ENCODE assay signal across 13 cellular contexts in the genomic region with DNA sequence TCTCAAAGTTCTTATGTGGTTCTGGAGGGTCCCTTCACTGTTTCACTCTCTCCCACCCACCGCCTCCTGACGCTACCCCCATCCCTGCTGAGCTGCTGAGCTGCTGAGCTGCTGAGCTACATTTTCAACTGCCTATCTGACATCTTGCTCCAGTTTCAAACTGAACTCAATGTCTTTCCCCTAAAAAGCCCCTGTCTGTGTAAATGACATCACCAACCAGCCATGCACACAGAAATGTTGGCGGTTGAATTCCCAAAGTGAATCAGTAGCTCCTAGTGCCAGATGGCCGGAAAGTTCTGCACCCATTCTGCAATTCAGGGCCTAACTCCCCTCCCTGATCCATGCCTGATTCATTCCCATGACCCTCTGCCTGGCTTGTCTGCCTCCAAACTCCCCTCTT.
DNase-seq lines count a peak whose midpoint lies in the region; ATAC-seq, FAIRE-seq and TF ChIP-seq lines count a peak whose summit lies in the region.
"Had no signal": no experiment of that assay in that cellular context is flagged by ENCODE, and none has a peak within 500 bp of the region (broad histone marks: within the 10 kb centered on the region; RNA-seq: fewer than 3 reads in every experiment).

No MANE protein-coding gene starts in this region.

- H3K27me3 ChIP-seq in ascending aorta, result no peaks in the 10 kb centered on the region

- H3K27ac ChIP-seq in ascending aorta, result no peak overlapping the region
- H3K27ac ChIP-seq: HL-60 had no signal

- TF ChIP-seq CTCF in ascending aorta (IDR thresholded peaks at IDR 0.05), result no peak

- peak; percentile 55 for ATAC-seq in GM18498 (IDR thresholded peaks at IDR 0.05; ENCODE audit: unreplicated experiment)
- ATAC-seq in HG02588 (IDR thresholded peaks at IDR 0.05; ENCODE audit: unreplicated experiment), result peak; percentile 58
- ATAC-seq in HG02981 (IDR thresholded peaks at IDR 0.05; ENCODE audit: unreplicated experiment), result no peak
- ATAC-seq: PC-3 had no signal

- no peaks in the 10 kb centered on the region for H3K9me3 ChIP-seq in ascending aorta

- no peaks in the 10 kb centered on the region for H3K4me1 ChIP-seq in ascending aorta

- DNase-seq in RCC 7860 (ENCODE audit: low spot score), result peak; percentile 65
- peak; percentile 70 for DNase-seq in myocyte (ENCODE audit: low read depth)
- DNase-seq in CD1c-positive myeloid dendritic cell (ENCODE audit: extremely low spot score), result no peak
- DNase-seq in ascending aorta (ENCODE audit: low spot score in 2 of 2), result no peak
- DNase-seq in MV-4-11 (lab: John Stamatoyannopoulos, UW), result no peak
- DNase-seq: NCI-H1417 treated with DMSO at 0.1 percent for 48 hours, nephron progenitor cell, PC-3 had no signal

- intact Hi-C loops in ascending aorta (cut with DNase I), result no loop called here

- no peaks in the 10 kb centered on the region for H3K36me3 ChIP-seq in ascending aorta

- no peak for FAIRE-seq in RCC 7860 (lab: Jason Lieb, UNC)
- FAIRE-seq: colon had no signal

- H3K4me3 ChIP-seq in ascending aorta, result no peak overlapping the region

Comparison
In these comparisons a context has a peak if more than half of its experiments do, and no peak if none do; other contexts are left out.
1. DNase-seq: peak in RCC 7860 (single experiment) and myocyte (single experiment); none in CD1c-positive myeloid dendritic cell (single experiment), ascending aorta (0 of 2) and MV-4-11 (single experiment).